ENCODE assay signal across 1 cellular context in genomic region chr1:152034324-152034653, GRCh38.
TF ChIP-seq lines count a peak whose summit lies in the region.

No MANE protein-coding gene starts in this region.

TF ChIP-seq in GM12878, 131 proteins besides CTCF, POLR2A, EP300 and RAD21:
- TF ChIP-seq SREBF2 (IDR thresholded peaks at IDR 0.05; ENCODE audit: low read length) (no peak), MAX (IDR thresholded peaks at IDR 0.05; ENCODE audit: low read depth, low read length) (no peak), ESRRA (IDR thresholded peaks at IDR 0.05; ENCODE audit: low read length) (no peak), BCL3 (IDR thresholded peaks at IDR 0.05; ENCODE audit: borderline replicate concordance, insufficient read depth, low read depth, low read length, poor library complexity, severe bottlenecking) (no peak), CREM (IDR thresholded peaks at IDR 0.05; ENCODE audit: low read depth) (no peak), ZNF592 (IDR thresholded peaks at IDR 0.05) (no peak), RELA (IDR thresholded peaks at IDR 0.05; ENCODE audit: borderline replicate concordance, partially characterized antibody) (no peak), HDAC2 (IDR thresholded peaks at IDR 0.05) (no peak), SUPT20H (IDR thresholded peaks at IDR 0.05; ENCODE audit: borderline replicate concordance, control insufficient read depth, low read depth, low read length) (no peak), KAT2A (conservative IDR thresholded peaks at IDR 0.05; ENCODE audit: control insufficient read depth, low read depth, low read length) (no peak), IRF5 (IDR thresholded peaks at IDR 0.05; ENCODE audit: borderline replicate concordance) (no peak), YY1 (IDR thresholded peaks at IDR 0.05; ENCODE audit: low read depth, low read length) (no peak), POLR2AphosphoS2 (IDR thresholded peaks at IDR 0.05; ENCODE audit: low read depth, low read length) (no peak), RCOR1 (conservative IDR thresholded peaks at IDR 0.05; ENCODE audit: low read depth, low read length) (no peak), HCFC1 (IDR thresholded peaks at IDR 0.05; ENCODE audit: low read length) (no peak)
